ENCODE assay signal across 9 cellular contexts in the genomic region with DNA sequence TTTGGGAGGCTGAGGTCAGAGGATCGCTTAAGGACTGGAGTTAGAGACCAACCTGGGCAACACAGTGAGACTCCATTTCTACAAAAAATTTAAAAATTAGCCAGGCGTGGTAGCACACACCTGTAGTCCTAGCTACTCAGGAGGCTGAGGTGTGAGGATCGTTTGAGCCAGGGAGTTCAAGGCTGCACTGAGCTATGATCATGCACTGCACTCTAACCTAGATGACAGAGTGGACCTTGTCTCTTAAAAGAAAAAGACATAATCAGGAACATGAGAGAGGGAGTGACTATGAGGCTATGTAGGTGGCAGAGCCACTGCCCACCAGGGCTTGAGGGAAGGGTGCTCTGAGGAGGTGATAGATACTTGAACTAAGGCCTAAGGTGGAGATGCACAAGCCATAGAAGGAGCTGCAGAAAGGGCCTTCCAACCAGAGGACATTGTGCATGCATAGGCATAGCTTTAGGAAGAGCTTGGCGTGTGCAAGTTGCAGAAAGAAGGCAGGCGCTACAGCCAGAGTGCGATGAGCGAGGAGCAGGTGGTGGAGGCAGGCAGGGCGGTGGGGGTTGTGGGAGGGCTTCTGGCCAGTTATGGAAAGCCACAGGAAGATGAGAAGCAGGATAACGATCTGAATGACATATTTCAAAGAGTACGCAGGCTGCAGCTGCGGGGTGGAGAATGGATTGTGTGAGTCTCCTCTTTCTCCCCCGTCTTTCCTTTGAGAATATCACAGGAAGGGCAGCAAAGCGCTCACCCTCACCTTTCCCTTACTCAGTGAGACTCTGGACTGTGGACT. TPM values are rescaled to one million over a fixed set of nuclear protein-coding genes. Genes with fewer than 3 reads are reported as not detected.
A peak's percentile ranks its signal among the peaks of the same experiment; 100 is the strongest.
DNase-seq lines count a peak whose midpoint lies in the region; ATAC-seq lines count a peak whose summit lies in the region.
"Had no signal": no experiment of that assay in that cellular context is flagged by ENCODE, and none has a peak within 500 bp of the region (broad histone marks: within the 10 kb centered on the region; RNA-seq: fewer than 3 reads in every experiment).

No MANE protein-coding gene starts in this region.

- H3K27ac Mint-ChIP-seq in memory B cell, result no peak overlapping the region

- H3K4me3 Mint-ChIP-seq in memory B cell, result peak overlapping the region; percentile 11

- no peaks in the 10 kb centered on the region for H3K9me3 Mint-ChIP-seq in memory B cell

- DNase-seq in DMS 273 (lab: John Stamatoyannopoulos, UW; ENCODE audit: unreplicated experiment) (peak; percentile 49), DMS 273 treated with DMSO at 0.1 percent for 48 hours (lab: John Stamatoyannopoulos, UW) (no peak), NCI-H1105 (lab: John Stamatoyannopoulos, UW) (peak; percentile 4), SW480 (ENCODE audit: low spot score) (peak; percentile 85), memory B cell (ENCODE audit: low spot score in 2 of 2) (no peak), NOMO-1 treated with DMSO at 0.1 percent for 48 hours (lab: John Stamatoyannopoulos, UW; ENCODE audit: unreplicated experiment) (no peak), ureter (ENCODE audit: low spot score) (no peak)
- DNase-seq: NCI-H1930 had no signal

- peaks cover 3% of the 10 kb centered on the region for H3K4me1 Mint-ChIP-seq in memory B cell

- ATAC-seq in memory B cell (ENCODE audit: low read depth) (no peak), GM21576 (IDR thresholded peaks at IDR 0.05; ENCODE audit: unreplicated experiment) (no peak)

- peaks cover 16% of the 10 kb centered on the region for H3K27me3 Mint-ChIP-seq in memory B cell

- H3K36me3 Mint-ChIP-seq in memory B cell, result no peaks in the 10 kb centered on the region

RNA-seq across cellular contexts. Expression of a gene that starts 49.0 kb away (rescaled TPM):
- 10.3 TPM for total RNA-seq in ureter

Comparison
In these comparisons a context has a peak if more than half of its experiments do, and no peak if none do; other contexts are left out.
1. DNase-seq: peak in DMS 273 (single experiment), NCI-H1105 (single experiment) and SW480 (single experiment); none in DMS 273 treated with DMSO at 0.1 percent for 48 hours (single experiment), memory B cell (0 of 2), NOMO-1 treated with DMSO at 0.1 percent for 48 hours (single experiment) and ureter (single experiment).